2 cellular contexts compared by ENCODE assay signal in the genomic region with DNA sequence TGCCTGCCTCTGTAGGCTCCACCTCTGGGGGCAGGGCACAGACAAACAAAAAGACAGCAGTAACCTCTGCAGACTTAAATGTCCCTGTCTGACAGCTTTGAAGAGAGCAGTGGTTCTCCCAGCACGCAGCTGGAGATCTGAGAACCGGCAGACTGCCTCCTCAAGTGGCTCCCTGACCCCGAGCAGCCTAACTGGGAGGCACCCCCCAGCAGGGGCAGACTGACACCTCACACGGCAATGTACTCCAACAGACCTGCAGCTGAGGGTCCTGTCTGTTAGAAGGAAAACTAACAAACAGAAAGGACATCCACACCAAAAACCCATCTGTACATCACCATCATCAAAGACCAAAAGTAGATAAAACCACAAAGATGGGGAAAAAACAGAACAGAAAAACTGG. TPM values are rescaled to one million over a fixed set of nuclear protein-coding genes. Genes with fewer than 3 reads are reported as not detected.
"Had no signal": no experiment of that assay in that cellular context is flagged by ENCODE, and none has a peak within 500 bp of the region (broad histone marks: within the 10 kb centered on the region; RNA-seq: fewer than 3 reads in every experiment).

No MANE protein-coding gene starts in this region.

RNA-seq across cellular contexts. Expression of a gene that starts 55.1 kb away (rescaled TPM):
- total RNA-seq: H4 had no signal
- polyA plus RNA-seq: IgD-negative memory B cell had no signal
